In the genomic region with DNA sequence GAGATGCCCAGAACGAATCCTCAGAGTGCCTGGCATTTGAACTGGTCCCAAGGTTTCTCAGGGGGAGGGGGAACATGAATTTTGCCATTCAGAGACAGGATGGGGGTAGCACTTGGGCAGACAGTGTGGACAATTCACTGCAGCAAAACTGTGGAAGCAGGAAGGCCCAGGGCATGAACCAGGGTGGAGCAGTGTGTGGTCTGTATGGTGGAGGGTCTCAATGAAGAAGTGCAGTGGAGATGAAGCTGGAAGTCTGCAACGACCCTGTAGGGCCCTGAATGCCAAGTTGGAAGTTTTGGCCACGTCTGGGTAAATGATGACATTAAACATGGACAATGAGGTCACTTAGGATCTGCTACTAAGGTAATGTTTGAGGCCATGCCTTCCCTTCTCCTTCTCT, we compare ENCODE assay signal across 24 cellular contexts.
A peak's percentile ranks its signal among the peaks of the same experiment; 100 is the strongest.
DNase-seq lines count a peak whose midpoint lies in the region; ATAC-seq and TF ChIP-seq lines count a peak whose summit lies in the region.
"Had no signal": no experiment of that assay in that cellular context is flagged by ENCODE, and none has a peak within 500 bp of the region (broad histone marks: within the 10 kb centered on the region; RNA-seq: fewer than 3 reads in every experiment).

No MANE protein-coding gene starts in this region.

- H3K27me3 ChIP-seq in Karpas-422 (ENCODE audit: low read length) (peaks cover 3% of the 10 kb centered on the region; the same call in 1 of the 2 replicates), trophoblast cell (ENCODE audit: insufficient read depth, low read length) (no peaks in the 10 kb centered on the region), esophagus muscularis mucosa (peaks cover 0 to 4% (median 0%) of the 10 kb centered on the region in 4 donors)
- H3K27me3 ChIP-seq: BE2C; BLaER1 treated with 17β-estradiol and CSF1 and Interleukin-3, amounts not matched to agents 10 nM and 100 nM had no signal

- H4K20me1 ChIP-seq in Karpas-422 (ENCODE audit: insufficient read depth, low read depth, low read length): no peaks in the 10 kb centered on the region
- H4K20me1 ChIP-seq: BLaER1 treated with 17β-estradiol and CSF1 and Interleukin-3, amounts not matched to agents 10 nM and 100 nM had no signal

- H3K4me3 Mint-ChIP-seq in glutamatergic neuron (ENCODE audit: unreplicated experiment): no peak overlapping the region
- H3K4me3 Mint-ChIP-seq: CD14-positive monocyte; CD4-positive, alpha-beta T cell; CD8-positive, alpha-beta memory T cell; HFFc6 had no signal

- no peak overlapping the region for H3K18ac ChIP-seq in trophoblast cell (ENCODE audit: low read length)

- H2AK5ac ChIP-seq in trophoblast cell (ENCODE audit: low read length): no peak overlapping the region

- intact Hi-C loops in esophagus muscularis mucosa (cut with DNase I): no loop called here

- TF ChIP-seq CTCF in glutamatergic neuron (IDR thresholded peaks at IDR 0.05; ENCODE audit: partially characterized antibody, unreplicated experiment): no peak
- TF ChIP-seq CTCF in esophagus muscularis mucosa (IDR thresholded peaks at IDR 0.05): no peak

- H3K36me3 ChIP-seq in Karpas-422 (ENCODE audit: insufficient read depth, low read length): no peaks in the 10 kb centered on the region
- H3K36me3 ChIP-seq in trophoblast cell (ENCODE audit: control insufficient read depth in 1 of 2, insufficient read depth in 2 of 2, low read length in 2 of 2): no peaks in the 10 kb centered on the region
- no peaks in the 10 kb centered on the region for H3K36me3 ChIP-seq in esophagus muscularis mucosa
- H3K36me3 ChIP-seq: BE2C; BLaER1 treated with 17β-estradiol and CSF1 and Interleukin-3, amounts not matched to agents 10 nM and 100 nM; HAP-1 had no signal

- H3K4me1 Mint-ChIP-seq in glutamatergic neuron (ENCODE audit: low read depth, unreplicated experiment): peaks cover 6% of the 10 kb centered on the region
- H3K4me1 Mint-ChIP-seq: CD14-positive monocyte; CD8-positive, alpha-beta memory T cell had no signal

- H3K4ac ChIP-seq in trophoblast cell (ENCODE audit: low read depth, low read length): no peak overlapping the region

- no peak overlapping the region for H3K9ac ChIP-seq in Karpas-422 (ENCODE audit: low read length)
- peak overlapping the region; percentile 73 for H3K9ac ChIP-seq in trophoblast cell (ENCODE audit: low read length)
- H3K9ac ChIP-seq: BLaER1 treated with 17β-estradiol and CSF1 and Interleukin-3, amounts not matched to agents 10 nM and 100 nM had no signal

- H3K27ac ChIP-seq in Karpas-422 (ENCODE audit: low read length) (no peak overlapping the region), trophoblast cell (ENCODE audit: low read depth, low read length) (no peak overlapping the region), esophagus muscularis mucosa (replicated peaks in 1 of 4) (no peak overlapping the region)
- H3K27ac ChIP-seq: A549; BLaER1 treated with 17β-estradiol and CSF1 and Interleukin-3, amounts not matched to agents 10 nM and 100 nM had no signal

- H3K4me1 ChIP-seq in Karpas-422 (ENCODE audit: low read length): no peaks in the 10 kb centered on the region
- H3K4me1 ChIP-seq in trophoblast cell (ENCODE audit: control insufficient read depth in 1 of 2, insufficient read depth in 2 of 2, low read length in 2 of 2): no peaks in the 10 kb centered on the region
- no peaks in the 10 kb centered on the region for H3K4me1 ChIP-seq in esophagus muscularis mucosa
- H3K4me1 ChIP-seq: A549, BE2C, HAP-1 had no signal

- H2BK12ac ChIP-seq in trophoblast cell (ENCODE audit: low read length): no peak overlapping the region

- no peak overlapping the region for H4K12ac ChIP-seq in trophoblast cell (ENCODE audit: low read depth, low read length)

- no peak overlapping the region for H2AFZ ChIP-seq in Karpas-422 (ENCODE audit: low read length)
- H2AFZ ChIP-seq in trophoblast cell (ENCODE audit: insufficient read depth, low read length, poor library complexity): no peak overlapping the region

- H2BK5ac ChIP-seq in trophoblast cell (ENCODE audit: low read depth, low read length, poor library complexity): no peak overlapping the region

- H3K79me1 ChIP-seq in trophoblast cell (ENCODE audit: low read length): no peaks in the 10 kb centered on the region

- TF ChIP-seq EP300 in esophagus muscularis mucosa (IDR thresholded peaks at IDR 0.05): no peak

- H3K4me2 ChIP-seq in Karpas-422 (ENCODE audit: low read depth, low read length, poor library complexity, severe bottlenecking) (no peak overlapping the region), trophoblast cell (ENCODE audit: low read length) (no peak overlapping the region)
- H3K4me2 ChIP-seq: A549; BLaER1 treated with 17β-estradiol and CSF1 and Interleukin-3, amounts not matched to agents 10 nM and 100 nM had no signal

- peaks cover 9% of the 10 kb centered on the region for H3K36me3 Mint-ChIP-seq in glutamatergic neuron (ENCODE audit: unreplicated experiment)
- H3K36me3 Mint-ChIP-seq: CD14-positive monocyte had no signal

- no peak overlapping the region for H3K14ac ChIP-seq in trophoblast cell (ENCODE audit: low read length)

- H2BK120ac ChIP-seq in trophoblast cell (ENCODE audit: insufficient read depth, low read length, poor library complexity): no peak overlapping the region

- TF ChIP-seq POLR2A in esophagus muscularis mucosa (IDR thresholded peaks at IDR 0.05; ENCODE audit: low read depth): no peak

- no CpG with 5 or more reads among the region's 3 CpGs for WGBS in trophoblast cell (ENCODE audit: extremely low coverage, insufficient coverage, insufficient read length)
- 44% methylated on average over 2 of the region's 3 CpGs for WGBS in esophagus muscularis mucosa

- H3K79me2 ChIP-seq in Karpas-422 (ENCODE audit: low read length) (no peaks in the 10 kb centered on the region), trophoblast cell (ENCODE audit: control insufficient read depth, insufficient read depth, low read length, poor library complexity) (no peaks in the 10 kb centered on the region)

- ATAC-seq in GM18909 (IDR thresholded peaks at IDR 0.05; ENCODE audit: poor library complexity, unreplicated experiment) (no peak), HG02678 (IDR thresholded peaks at IDR 0.05; ENCODE audit: unreplicated experiment) (no peak)
- ATAC-seq: A549, GM12878 had no signal

- peaks cover 6% of the 10 kb centered on the region for H3K27me3 Mint-ChIP-seq in glutamatergic neuron (ENCODE audit: unreplicated experiment)

- no peaks in the 10 kb centered on the region for H3K9me3 ChIP-seq in Karpas-422 (ENCODE audit: low read length)
- peaks cover 3% of the 10 kb centered on the region for H3K9me3 ChIP-seq in trophoblast cell (ENCODE audit: insufficient read depth, low read depth, low read length)
- H3K9me3 ChIP-seq in esophagus muscularis mucosa: no peaks in the 10 kb centered on the region
- H3K9me3 ChIP-seq: A549; BE2C; BLaER1 treated with 17β-estradiol and CSF1 and Interleukin-3, amounts not matched to agents 10 nM and 100 nM; HAP-1 had no signal

- DNase-seq in Karpas-422 (peak; percentile 12), glutamatergic neuron (no peak), mesenteric fat pad (ENCODE audit: low spot score) (peak; percentile 49), trophoblast cell (no peak), esophagus muscularis mucosa (ENCODE audit: extremely low spot score) (no peak)
- DNase-seq: 8988T; ACHN; AML-193; BE2C; CD4-positive, alpha-beta T cell; CD8-positive, alpha-beta memory T cell; DMS 273 treated with DMSO at 0.1 percent for 48 hours; DMS79; EL; GDM1; GOT3; HFFc6 had no signal

- peak overlapping the region; percentile 78 for H3K27ac Mint-ChIP-seq in glutamatergic neuron (ENCODE audit: unreplicated experiment)
- H3K27ac Mint-ChIP-seq: CD14-positive monocyte; CD4-positive, alpha-beta T cell; CD8-positive, alpha-beta memory T cell; HFFc6 had no signal

- H3K9me3 Mint-ChIP-seq in glutamatergic neuron (ENCODE audit: unreplicated experiment): peaks cover 8% of the 10 kb centered on the region
- H3K9me3 Mint-ChIP-seq: CD4-positive, alpha-beta T cell; HFFc6 had no signal

- H3K4me3 ChIP-seq in Karpas-422 (ENCODE audit: low read length): no peak overlapping the region
- H3K4me3 ChIP-seq in trophoblast cell (ENCODE audit: low read depth, low read length): no peak overlapping the region
- no peak overlapping the region for H3K4me3 ChIP-seq in esophagus muscularis mucosa
- H3K4me3 ChIP-seq: A549; BLaER1 treated with 17β-estradiol and CSF1 and Interleukin-3, amounts not matched to agents 10 nM and 100 nM; GM12878; HAP-1 had no signal

- no peak overlapping the region for H3K23ac ChIP-seq in trophoblast cell (ENCODE audit: low read length)

- H3K9me2 ChIP-seq in Karpas-422 (replicated peaks; ENCODE audit: insufficient read depth, low read length): no peaks in the 10 kb centered on the region

- H4K8ac ChIP-seq in trophoblast cell (ENCODE audit: low read depth, low read length): no peak overlapping the region

- no peak overlapping the region for H4K91ac ChIP-seq in trophoblast cell (ENCODE audit: low read depth, low read length)

Comparison
In these comparisons a context has a peak if more than half of its experiments do, and no peak if none do; other contexts are left out.
1. DNase-seq: peak in Karpas-422 (single experiment) and mesenteric fat pad (single experiment); none in glutamatergic neuron (single experiment), trophoblast cell (0 of 2) and esophagus muscularis mucosa (single experiment).